Comparison of ENCODE assay signal across 25 cellular contexts in the genomic region with DNA sequence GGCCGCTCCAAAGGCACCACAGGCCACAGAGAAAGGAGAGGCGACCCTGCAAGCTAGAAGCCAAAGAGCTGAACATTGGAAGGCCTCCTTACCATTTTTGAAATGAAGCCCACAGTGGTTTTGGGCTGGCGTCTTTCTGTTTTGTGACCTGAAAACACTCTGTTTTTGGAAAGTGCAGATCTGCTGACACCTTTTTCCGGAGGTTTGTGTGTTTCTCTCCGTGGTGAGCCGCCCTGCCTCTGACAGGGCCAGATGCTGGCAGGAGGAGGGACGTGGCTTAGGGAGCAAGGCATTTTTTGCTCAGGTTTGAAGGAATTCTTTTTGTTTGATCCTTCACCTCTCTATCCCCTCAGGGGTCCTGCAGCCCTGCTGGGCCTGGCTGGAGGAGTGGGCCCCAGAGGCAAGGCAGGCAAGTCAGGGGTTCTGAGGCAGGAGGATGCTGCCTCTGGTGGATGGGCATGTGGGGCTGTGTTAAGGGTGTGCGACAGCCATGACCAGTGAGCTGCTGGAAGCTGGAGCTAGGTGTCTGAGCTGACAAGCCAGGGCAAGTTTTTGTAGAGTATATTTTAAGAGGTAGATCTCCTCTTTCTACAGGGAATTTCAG.
A peak's percentile ranks its signal among the peaks of the same experiment; 100 is the strongest.
DNase-seq lines count a peak whose midpoint lies in the region; ATAC-seq, FAIRE-seq and TF ChIP-seq lines count a peak whose summit lies in the region.
"Had no signal": no experiment of that assay in that cellular context is flagged by ENCODE, and none has a peak within 500 bp of the region (broad histone marks: within the 10 kb centered on the region; RNA-seq: fewer than 3 reads in every experiment).

No MANE protein-coding gene starts in this region.

- intact Hi-C loops in prostate gland (cut with DNase I) (no loop called here), left lung (cut with DNase I) (no loop called here)

- H2BK15ac ChIP-seq in H1 (ENCODE audit: low read length), result no peak overlapping the region

- H3K9me2 ChIP-seq in GM23248 (ENCODE audit: insufficient read depth), result no peaks in the 10 kb centered on the region
- no peaks in the 10 kb centered on the region for H3K9me2 ChIP-seq in MM.1S (replicated peaks; ENCODE audit: insufficient read depth, low read length)

- H3K9ac ChIP-seq in GM23248 (no peak overlapping the region), MM.1S (ENCODE audit: low read length) (peak overlapping the region; percentile 65), H1 (replicated peaks in 1 of 4; ENCODE audit: extremely low read depth in 1 of 4, low read depth in 3 of 4, low read length in 3 of 4) (no peak overlapping the region)

- 0 out of 2 replicates have a peak, but pooled peaks cover 3% of the 10 kb centered on the region for H3F3A ChIP-seq in GM23248 (ENCODE audit: insufficient read depth)
- H3F3A ChIP-seq in MM.1S (ENCODE audit: insufficient read depth, low read length), result peaks cover 40% of the 10 kb centered on the region

- POLR2A ChIA-PET in H1 (lab: Charles Lee; ENCODE audit: partially characterized antibody), result interaction anchor here (0.6 kb wide), 1 partner anchor 287 kb away, joined by 3 read pairs; no protein-coding TSS in a partner anchor

- no peak overlapping the region for H3K18ac ChIP-seq in H1 (ENCODE audit: extremely low read depth, low read length)

- H3K79me2 ChIP-seq in GM23248 (ENCODE audit: insufficient read depth), result no peaks in the 10 kb centered on the region
- no peaks in the 10 kb centered on the region for H3K79me2 ChIP-seq in MM.1S (ENCODE audit: low read length)
- H3K79me2 ChIP-seq in H1 (ENCODE audit: control insufficient read depth in 1 of 2, insufficient read depth in 2 of 2, low read length in 2 of 2), result no peaks in the 10 kb centered on the region

- no peak overlapping the region for H2BK5ac ChIP-seq in H1 (ENCODE audit: low read depth, low read length)

- H4K8ac ChIP-seq in H1 (ENCODE audit: extremely low read depth, insufficient read depth, low read length), result no peak overlapping the region; the same call in 1 of the 2 replicates

- CTCF ChIA-PET in H1 (lab: Charles Lee; ENCODE audit: partially characterized antibody), result interaction anchor here (0.7 to 1.0 kb wide), 3 partner anchors 12 to 123 kb away, joined by 3 to 4 read pairs (median 3); no protein-coding TSS in a partner anchor

- no peak overlapping the region for H2BK20ac ChIP-seq in H1 (ENCODE audit: low read length)

- ATAC-seq in left lung (no peak), SK-N-SH treated with all-trans-retinoic acid at 6 μM for 48 hours (no peak), GM21528 (IDR thresholded peaks at IDR 0.05; ENCODE audit: low FRiP score, unreplicated experiment) (no peak)
- ATAC-seq: CD8-positive, alpha-beta T cell; effector memory CD8-positive, alpha-beta T cell; stimulated activated naive B cell treated with anti-CD40 and anti-IgM and Interleukin-4, amounts not matched to agents 10 μg/mL and 1 μg/mL and 100 μg/mL, for 72 hours had no signal

- H2BK120ac ChIP-seq in H1 (replicated peaks; ENCODE audit: low read depth, low read length), result no peak overlapping the region

- no peak overlapping the region for H4K91ac ChIP-seq in H1 (replicated peaks; ENCODE audit: insufficient read length, low read length)

- DNase-seq in GM23248 (no peak), MM.1S (peak; percentile 84), H1 (ENCODE audit: low read depth in 1 of 2, low spot score in 2 of 2) (no peak), prostate gland (ENCODE audit: low spot score) (no peak), left lung (no peak)
- DNase-seq: activated CD4-positive, alpha-beta T cell treated with anti-CD3 and anti-CD28 coated beads for 4 hours; activated effector memory CD4-positive, alpha-beta T cell treated with anti-CD3 and anti-CD28 coated beads, Interleukin-2, amount 50 U/mL, for 16 hours; activated naive CD8-positive, alpha-beta T cell treated with anti-CD3 and anti-CD28 coated beads for 36 hours; activated T-cell treated with anti-CD3 and anti-CD28 coated beads, Interleukin-2, amount 50 U/mL, for 1 hour; CD8-positive, alpha-beta T cell; DMS 273 treated with DMSO at 0.1 percent for 48 hours; effector memory CD8-positive, alpha-beta T cell; EL; foreskin fibroblast; NCI-H1694; nephron progenitor cell; retina; SIG-M5; stimulated activated naive B cell treated with anti-CD40 and anti-IgM and Interleukin-4, amounts not matched to agents 10 μg/mL and 1 μg/mL and 100 μg/mL, for 72 hours had no signal

- H2AK5ac ChIP-seq in H1 (ENCODE audit: low read depth, low read length), result no peak overlapping the region

- peak; percentile 7 to 12; a peak in 2 of 4 replicates for TF ChIP-seq RAD21 in H1 (IDR thresholded peaks at IDR 0.05 in 1 of 2, conservative IDR thresholded peaks at IDR 0.05 in 1 of 2; ENCODE audit: low read depth in 2 of 2, low read length in 2 of 2)

- H3K4me1 ChIP-seq in GM23248 (ENCODE audit: insufficient read depth), result no peaks in the 10 kb centered on the region; the same call in 1 of the 2 replicates
- H3K4me1 ChIP-seq in MM.1S (ENCODE audit: low read length), result peaks cover 71% of the 10 kb centered on the region
- no peaks in the 10 kb centered on the region; a peak in 1 of 7 replicates for H3K4me1 ChIP-seq in H1 (replicated peaks in 1 of 4; ENCODE audit: control insufficient read depth in 3 of 4, insufficient read depth in 4 of 4, low read length in 3 of 4)
- H3K4me1 ChIP-seq in prostate gland (replicated peaks), result no peaks in the 10 kb centered on the region
- H3K4me1 ChIP-seq in left lung, result peaks cover 0 to 6% of the 10 kb centered on the region in 2 donors
- H3K4me1 ChIP-seq: HAP-1, Peyer's patch had no signal

- no peaks in the 10 kb centered on the region for H4K20me1 ChIP-seq in GM23248 (ENCODE audit: insufficient read depth)
- no peaks in the 10 kb centered on the region for H4K20me1 ChIP-seq in MM.1S (ENCODE audit: insufficient read depth, low read length)
- H4K20me1 ChIP-seq in H1 (replicated peaks in 1 of 2; ENCODE audit: control insufficient read depth in 1 of 2, insufficient read depth in 2 of 2, low read length in 2 of 2), result no peaks in the 10 kb centered on the region

- no peak for FAIRE-seq in H1 (lab: Jason Lieb, UNC)
- FAIRE-seq: GM18507 had no signal

- H3K36me3 ChIP-seq in GM23248 (ENCODE audit: low read depth) (no peaks in the 10 kb centered on the region), MM.1S (replicated peaks; ENCODE audit: insufficient read depth, low read length) (no peaks in the 10 kb centered on the region), H1 (ENCODE audit: control insufficient read depth in 2 of 4, insufficient read depth in 4 of 4, low read length in 3 of 4) (no peaks in the 10 kb centered on the region; a peak in 1 of 8 replicates), prostate gland (no peaks in the 10 kb centered on the region), left lung (no peaks in the 10 kb centered on the region)
- H3K36me3 ChIP-seq: HAP-1, Peyer's patch had no signal

- H4K5ac ChIP-seq in H1 (ENCODE audit: insufficient read length, low read depth, low read length), result no peak overlapping the region

- no peaks in the 10 kb centered on the region for H3K23me2 ChIP-seq in H1 (ENCODE audit: low read depth, low read length)

- H3K9me3 ChIP-seq in GM23248 (ENCODE audit: low read depth) (no peaks in the 10 kb centered on the region), MM.1S (replicated peaks; ENCODE audit: insufficient read depth, low read length) (no peaks in the 10 kb centered on the region), H1 (ENCODE audit: insufficient read depth in 2 of 2, low read depth in 1 of 2, low read length in 1 of 2) (peaks cover 3 to 6% of the 10 kb centered on the region in 2 experiments; a peak in 3 of 4 replicates), prostate gland (no peaks in the 10 kb centered on the region), left lung (no peaks in the 10 kb centered on the region)
- H3K9me3 ChIP-seq: HAP-1, Peyer's patch had no signal

- no peak overlapping the region for H3K23ac ChIP-seq in H1 (ENCODE audit: insufficient read length)

- H3K56ac ChIP-seq in H1 (replicated peaks; ENCODE audit: insufficient read length, low read depth, low read length), result no peak overlapping the region

- H3K27ac ChIP-seq in GM23248 (no peak overlapping the region), MM.1S (ENCODE audit: low read length) (peak overlapping the region; percentile 96), H1 (ENCODE audit: low read depth, low read length) (no peak overlapping the region), prostate gland (peak overlapping the region; percentile 48 to 72), left lung (no peak overlapping the region)
- H3K27ac ChIP-seq: Peyer's patch had no signal

- TF ChIP-seq CTCF in MM.1S (IDR thresholded peaks at IDR 0.05; ENCODE audit: low read length) (peak; percentile 33), H1 (IDR thresholded peaks at IDR 0.05; ENCODE audit: control extremely low read depth in 1 of 3, insufficient read depth in 1 of 3, low read depth in 1 of 3, low read length in 3 of 3) (peak in 1 of 3 experiments; percentile 22; a peak in 1 of 4 replicates), prostate gland (IDR thresholded peaks at IDR 0.05) (peak in 1 of 4 experiments; percentile 18), left lung (IDR thresholded peaks at IDR 0.05) (no peak)

- no peak overlapping the region for H2BK12ac ChIP-seq in H1 (ENCODE audit: low read depth, low read length)

- 52 to 57% methylated on average over 8 of the region's 8 CpGs for WGBS in GM23248 (ENCODE audit: low coverage in 1 of 2, low lambda C conversion rate in 2 of 2, missing lambda C conversion rate in 2 of 2), 2 experiments
- 87% methylated on average over 8 of the region's 8 CpGs; no CpG with 5 or more reads in 1 of the 2 experiments for WGBS in H1 (ENCODE audit: extremely low coverage in 1 of 2, insufficient coverage in 1 of 2, insufficient read length in 1 of 2, insufficient replicate concordance in 2 of 2, low coverage in 1 of 2, low lambda C conversion rate in 2 of 2, missing lambda C conversion rate in 1 of 2), 2 experiments
- 47% methylated on average over 8 of the region's 8 CpGs for WGBS in prostate gland

- no peaks in the 10 kb centered on the region for H3K79me1 ChIP-seq in H1 (ENCODE audit: low read depth, low read length)

- TF ChIP-seq POLR2A in H1 (IDR thresholded peaks at IDR 0.05; ENCODE audit: control extremely low read depth in 1 of 2, low read depth in 2 of 2, low read length in 2 of 2) (no peak), prostate gland (IDR thresholded peaks at IDR 0.05) (no peak)

- no peak overlapping the region for H3K14ac ChIP-seq in H1 (ENCODE audit: insufficient read length)

- H3K4me3 ChIP-seq in GM23248, result no peak overlapping the region
- H3K4me3 ChIP-seq in MM.1S (ENCODE audit: low read length), result peak overlapping the region; percentile 17; the same call in 1 of the 2 replicates
- H3K4me3 ChIP-seq in H1 (ENCODE audit: extremely low read depth in 1 of 4, insufficient read depth in 2 of 4, low read depth in 3 of 4, low read length in 4 of 4), result no peak overlapping the region
- no peak overlapping the region for H3K4me3 ChIP-seq in prostate gland
- H3K4me3 ChIP-seq in left lung, result no peak overlapping the region
- H3K4me3 ChIP-seq: HAP-1, Peyer's patch, skin epidermis had no signal

- H3K4me2 ChIP-seq in GM23248 (ENCODE audit: unreplicated experiment), result no peak overlapping the region
- peak overlapping the region; percentile 77 for H3K4me2 ChIP-seq in MM.1S (ENCODE audit: low read depth, low read length)
- H3K4me2 ChIP-seq in H1 (ENCODE audit: insufficient read depth in 1 of 2, low read depth in 2 of 2, low read length in 2 of 2), result no peak overlapping the region

- H2AFZ ChIP-seq in GM23248 (0 out of 2 replicates have a peak overlapping the region, but pooled peaks have one; percentile 23), MM.1S (ENCODE audit: low read length) (peak overlapping the region; percentile 31), H1 (ENCODE audit: low read length) (no peak overlapping the region)

- H3K4ac ChIP-seq in H1 (replicated peaks; ENCODE audit: insufficient read length, low read depth, low read length), result no peak overlapping the region

- in situ Hi-C loops in GM23248 (cut with MboI), result no loop called here

- TF ChIP-seq EP300 in H1 (IDR thresholded peaks at IDR 0.05; ENCODE audit: borderline replicate concordance in 1 of 2, low read depth in 2 of 2, low read length in 2 of 2), result no peak

- H3K27me3 ChIP-seq in GM23248 (replicated peaks; ENCODE audit: insufficient read depth) (no peaks in the 10 kb centered on the region), MM.1S (replicated peaks; ENCODE audit: insufficient read depth, low read length) (no peaks in the 10 kb centered on the region), H1 (replicated peaks in 1 of 4; ENCODE audit: control insufficient read depth in 3 of 4, extremely low read depth in 1 of 4, insufficient read depth in 3 of 4, low read length in 3 of 4) (no peaks in the 10 kb centered on the region; a peak in 1 of 7 replicates), prostate gland (replicated peaks; ENCODE audit: insufficient read depth) (no peaks in the 10 kb centered on the region), left lung (peaks cover 0 to 18% of the 10 kb centered on the region in 2 donors)
- H3K27me3 ChIP-seq: Peyer's patch had no signal

Comparison
In these comparisons a context has a peak if more than half of its experiments do, and no peak if none do; other contexts are left out.
1. H3K27ac ChIP-seq: peak in MM.1S (single experiment) and prostate gland (2 of 2); none in GM23248 (single experiment), H1 (single experiment) and left lung (0 of 2).